In the genomic region with DNA sequence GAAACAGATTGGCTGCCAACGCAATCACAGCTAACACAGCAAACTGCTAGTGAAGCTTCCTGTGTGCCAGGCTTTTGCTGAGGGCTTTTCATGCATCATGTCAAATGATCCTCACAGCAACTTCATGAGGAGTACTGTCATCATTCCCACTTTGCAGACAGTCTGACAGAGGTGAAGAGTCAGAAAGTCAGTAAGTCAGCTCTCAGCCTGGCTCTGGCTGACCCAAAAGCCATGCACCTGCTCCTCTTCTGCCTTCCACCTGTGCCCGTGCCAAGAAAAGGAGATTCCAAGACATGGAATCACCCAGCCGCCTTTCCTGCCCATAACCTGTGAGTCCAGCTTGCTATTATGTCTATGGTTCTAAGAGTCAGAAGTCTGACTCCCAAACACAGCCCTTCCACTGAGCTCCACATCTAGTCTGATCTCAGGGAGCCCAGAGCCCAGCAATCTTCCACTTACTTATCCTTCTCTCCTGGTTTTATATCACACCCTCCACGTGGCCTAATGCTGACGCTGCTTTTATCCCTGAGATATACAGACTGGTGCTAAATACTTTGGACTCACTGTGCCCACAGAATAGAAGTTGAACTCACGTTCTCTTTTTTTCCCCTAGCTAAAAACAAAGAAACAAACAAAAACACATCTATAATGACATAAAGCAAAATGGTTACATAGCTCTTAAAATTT, we compare ENCODE assay signal across 24 cellular contexts.
A peak's percentile ranks its signal among the peaks of the same experiment; 100 is the strongest.
DNase-seq lines count a peak whose midpoint lies in the region; FAIRE-seq and TF ChIP-seq lines count a peak whose summit lies in the region.
"Had no signal": no experiment of that assay in that cellular context is flagged by ENCODE, and none has a peak within 500 bp of the region (broad histone marks: within the 10 kb centered on the region; RNA-seq: fewer than 3 reads in every experiment).

No MANE protein-coding gene starts in this region.

- no peak for TF ChIP-seq EP300 in ovary (IDR thresholded peaks at IDR 0.05)

- no peaks in the 10 kb centered on the region for H3K9me3 ChIP-seq in esophagus (ENCODE audit: control insufficient read depth in 2 of 2, insufficient read depth in 1 of 2, low read depth in 1 of 2, low read length in 1 of 2)
- no peaks in the 10 kb centered on the region for H3K9me3 ChIP-seq in right atrium auricular region
- H3K9me3 ChIP-seq in small intestine (ENCODE audit: control insufficient read depth, low read depth): no peaks in the 10 kb centered on the region
- H3K9me3 ChIP-seq in ovary: no peaks in the 10 kb centered on the region
- H3K9me3 ChIP-seq: SK-N-SH had no signal

- H3K27ac ChIP-seq in esophagus (ENCODE audit: low read depth in 2 of 2, low read length in 1 of 2) (peak overlapping the region; percentile 1 to 6), right atrium auricular region (peak overlapping the region; percentile 69 to 84), small intestine (ENCODE audit: low read depth in 1 of 2, low read length in 1 of 2) (no peak overlapping the region), ovary (no peak overlapping the region)
- H3K27ac ChIP-seq: 22Rv1 had no signal

- peaks cover 2 to 8% of the 10 kb centered on the region in 2 donors for H3K4me1 ChIP-seq in esophagus (ENCODE audit: control insufficient read depth in 2 of 2, insufficient read depth in 2 of 2, low read length in 1 of 2)
- H3K4me1 ChIP-seq in right atrium auricular region: peaks cover 0 to 64% of the 10 kb centered on the region in 2 donors
- peaks cover 6 to 8% of the 10 kb centered on the region in 2 donors for H3K4me1 ChIP-seq in small intestine (ENCODE audit: control insufficient read depth in 2 of 2, insufficient read depth in 1 of 2, low read depth in 1 of 2, low read length in 1 of 2)
- H3K4me1 ChIP-seq in ovary (ENCODE audit: insufficient read depth): peaks cover 7% of the 10 kb centered on the region

- intact Hi-C loops in ovary (cut with DNase I): no loop called here

- FAIRE-seq in small intestine (lab: Jason Lieb, UNC): no peak
- FAIRE-seq: G401.6, GM12878 had no signal

- TF ChIP-seq CTCF in right atrium auricular region (IDR thresholded peaks at IDR 0.05) (no peak), ovary (IDR thresholded peaks at IDR 0.05) (no peak)

- no peak for TF ChIP-seq POLR2A in ovary (IDR thresholded peaks at IDR 0.05)

- H3K4me3 ChIP-seq in esophagus (ENCODE audit: low read depth in 1 of 2, low read length in 2 of 2): no peak overlapping the region
- H3K4me3 ChIP-seq in right atrium auricular region: no peak overlapping the region
- H3K4me3 ChIP-seq in small intestine (ENCODE audit: low read depth in 1 of 2, low read length in 2 of 2): no peak overlapping the region
- no peak overlapping the region for H3K4me3 ChIP-seq in ovary
- H3K4me3 ChIP-seq: GM12878, MG63 had no signal

- H3K36me3 ChIP-seq in esophagus (ENCODE audit: control insufficient read depth in 2 of 2, insufficient read depth in 2 of 2, low read length in 1 of 2) (peaks cover 0 to 7% of the 10 kb centered on the region in 2 donors), right atrium auricular region (no peaks in the 10 kb centered on the region), small intestine (ENCODE audit: control insufficient read depth in 2 of 2, insufficient read depth in 2 of 2, low read length in 2 of 2) (no peaks in the 10 kb centered on the region), ovary (no peaks in the 10 kb centered on the region)
- H3K36me3 ChIP-seq: MG63 had no signal

- WGBS in esophagus, 2 donors: 81 to 92% methylated on average over 6 of the region's 6 CpGs
- 26 to 64% (median 51%) methylated on average over 6 of the region's 6 CpGs for WGBS in small intestine, 3 donors
- 64 to 81% (median 70%) methylated on average over 6 of the region's 6 CpGs for WGBS in ovary, 3 donors

- DNase-seq in NCI-H146 (lab: John Stamatoyannopoulos, UW) (peak; percentile 20), NCI-H146 treated with DMSO at 0.1 percent for 48 hours (lab: John Stamatoyannopoulos, UW; ENCODE audit: unreplicated experiment) (no peak), right atrium auricular region (ENCODE audit: low spot score) (no peak), small intestine (peak; percentile 85), ovary (no peak), putamen (ENCODE audit: low spot score) (no peak)
- DNase-seq in stimulated activated CD4-positive, alpha-beta T cell treated with anti-CD3 and anti-CD28 coated beads, Interleukin-4, amount 100 ng/mL, for 1 hour: no peak
- DNase-seq: ACHN; CD4-positive, alpha-beta T cell; COR-L47; KG1; MG63; NCI-H1105 treated with DMSO at 0.1 percent for 48 hours; NCI-H1694 treated with DMSO at 0.1 percent for 48 hours; NCI-H2081 treated with DMSO at 0.1 percent for 48 hours; NCI-H2171; NCI-H226; NCI-H510A; NCI-H69; SK-N-SH had no signal

- H3K27me3 ChIP-seq in esophagus (ENCODE audit: control insufficient read depth in 1 of 2, insufficient read depth in 2 of 2, low read length in 2 of 2): no peaks in the 10 kb centered on the region
- H3K27me3 ChIP-seq in right atrium auricular region: no peaks in the 10 kb centered on the region
- H3K27me3 ChIP-seq in small intestine (ENCODE audit: control insufficient read depth in 2 of 2, insufficient read depth in 2 of 2, low read length in 2 of 2): no peaks in the 10 kb centered on the region
- no peaks in the 10 kb centered on the region for H3K27me3 ChIP-seq in ovary

Comparison
In these comparisons a context has a peak if more than half of its experiments do, and no peak if none do; other contexts are left out.
1. DNase-seq: peak in NCI-H146 (single experiment) and small intestine (single experiment); none in NCI-H146 treated with DMSO at 0.1 percent for 48 hours (single experiment), right atrium auricular region (single experiment), ovary (0 of 5), putamen (single experiment) and stimulated activated CD4-positive, alpha-beta T cell treated with anti-CD3 and anti-CD28 coated beads, Interleukin-4, amount 100 ng/mL, for 1 hour (single experiment).
2. H3K27ac ChIP-seq: peak in esophagus (2 of 2) and right atrium auricular region (2 of 2); none in small intestine (0 of 2) and ovary (0 of 2).